8 cellular contexts compared by ENCODE assay signal in genomic region chr1:90850181-90850924, GRCh38.
DNase-seq lines count a peak whose midpoint lies in the region; ATAC-seq and TF ChIP-seq lines count a peak whose summit lies in the region.

No MANE protein-coding gene starts in this region.

- no peak for DNase-seq in OCI-LY7 (ENCODE audit: low spot score)
- DNase-seq in dorsolateral prefrontal cortex, result peak in 2 of 10 donors; percentile 30 to 44
- no peak for DNase-seq in mesendoderm
- DNase-seq in vagina (ENCODE audit: extremely low spot score in 2 of 2), result no peak

- no peak overlapping the region for H2BK5ac ChIP-seq in mesendoderm (ENCODE audit: low read length)

- POLR2A ChIA-PET in OCI-LY7 (lab: Charles Lee), result interaction anchor here (0.6 kb wide), 2 partner anchors 388 to 1496 kb away, joined by 3 to 4 read pairs; no protein-coding TSS in a partner anchor

- no peak overlapping the region for H2AK5ac ChIP-seq in mesendoderm (ENCODE audit: low read length)

- TF ChIP-seq POLR2A in vagina (IDR thresholded peaks at IDR 0.05), result no peak

- peak; percentile 6 for ATAC-seq in GM18502 (IDR thresholded peaks at IDR 0.05; ENCODE audit: poor library complexity, unreplicated experiment)
- ATAC-seq in GM19452 (IDR thresholded peaks at IDR 0.05; ENCODE audit: unreplicated experiment), result no peak
- no peak for ATAC-seq in GM21529 (IDR thresholded peaks at IDR 0.05; ENCODE audit: unreplicated experiment)

- no peaks in the 10 kb centered on the region for H3K79me1 ChIP-seq in mesendoderm (ENCODE audit: low read length)

- H2AFZ ChIP-seq in ACC112 (ENCODE audit: low read length, unreplicated experiment), result peak overlapping the region; percentile 97
- no peak overlapping the region for H2AFZ ChIP-seq in OCI-LY7 (ENCODE audit: low read length)

- no CpG with 5 or more reads among the region's 22 CpGs for WGBS in mesendoderm (ENCODE audit: extremely low coverage, insufficient coverage, low lambda C conversion rate)

- H3K56ac ChIP-seq in mesendoderm (ENCODE audit: low read length), result peak overlapping the region; percentile 87

- H3K4me3 ChIP-seq in ACC112 (ENCODE audit: low read depth, low read length), result peak overlapping the region; percentile 93
- no peak overlapping the region for H3K4me3 ChIP-seq in OCI-LY7 (ENCODE audit: low read depth, low read length, poor library complexity, severe bottlenecking)
- peak overlapping the region; percentile 48 to 92 (median 79) for H3K4me3 ChIP-seq in dorsolateral prefrontal cortex
- H3K4me3 ChIP-seq in mesendoderm (ENCODE audit: low read length), result peak overlapping the region; percentile 48
- H3K4me3 ChIP-seq in vagina, result peak overlapping the region; percentile 65 to 84

- H3K36me3 ChIP-seq in ACC112 (ENCODE audit: insufficient read depth, low read length), result no peaks in the 10 kb centered on the region
- H3K36me3 ChIP-seq in OCI-LY7 (ENCODE audit: insufficient read depth, low read length), result no peaks in the 10 kb centered on the region
- no peaks in the 10 kb centered on the region for H3K36me3 ChIP-seq in mesendoderm (ENCODE audit: control insufficient read depth, insufficient read depth, low read length)
- no peaks in the 10 kb centered on the region for H3K36me3 ChIP-seq in vagina

- H3K4me1 ChIP-seq in ACC112 (ENCODE audit: control insufficient read depth, insufficient read depth, low read length, unreplicated experiment) (peaks cover 4% of the 10 kb centered on the region), OCI-LY7 (ENCODE audit: insufficient read depth, low read length, poor library complexity, severe bottlenecking) (no peaks in the 10 kb centered on the region), mesendoderm (ENCODE audit: control insufficient read depth, low read depth, low read length) (no peaks in the 10 kb centered on the region), vagina (peaks cover 7% of the 10 kb centered on the region)

- H3K79me2 ChIP-seq in ACC112 (ENCODE audit: control insufficient read depth, insufficient read depth, low read length, unreplicated experiment), result no peaks in the 10 kb centered on the region
- H3K79me2 ChIP-seq in OCI-LY7 (ENCODE audit: insufficient read depth, low read depth, low read length), result no peaks in the 10 kb centered on the region
- H3K79me2 ChIP-seq in mesendoderm (ENCODE audit: control insufficient read depth, insufficient read depth, low read length), result no peaks in the 10 kb centered on the region

- H3K9me3 ChIP-seq in OCI-LY7 (ENCODE audit: low read length), result no peaks in the 10 kb centered on the region
- no peaks in the 10 kb centered on the region for H3K9me3 ChIP-seq in vagina

- TF ChIP-seq CTCF in OCI-LY7 (conservative IDR thresholded peaks at IDR 0.05; ENCODE audit: low read length) (no peak), dorsolateral prefrontal cortex (IDR thresholded peaks at IDR 0.05 in 54 of 56, conservative IDR thresholded peaks at IDR 0.05 in 2 of 56; ENCODE audit: low read depth in 1 of 56, partially characterized antibody in 56 of 56) (no peak), vagina (IDR thresholded peaks at IDR 0.05) (no peak)

- H2BK15ac ChIP-seq in mesendoderm (replicated peaks; ENCODE audit: low read depth), result no peak overlapping the region

- H4K5ac ChIP-seq in mesendoderm (ENCODE audit: low read length), result no peak overlapping the region

- H3K23ac ChIP-seq in mesendoderm (ENCODE audit: low read length), result no peak overlapping the region

- peak overlapping the region; percentile 52; the same call in 1 of the 2 replicates for H3K4me2 ChIP-seq in OCI-LY7 (ENCODE audit: low read length)
- peak overlapping the region; percentile 97 for H3K4me2 ChIP-seq in mesendoderm (ENCODE audit: low read length)

- H4K20me1 ChIP-seq in OCI-LY7 (ENCODE audit: insufficient read depth, low read length), result no peaks in the 10 kb centered on the region

- peak overlapping the region; percentile 76 for H3K9ac ChIP-seq in mesendoderm (ENCODE audit: low read length)

- H3K27me3 ChIP-seq in ACC112 (ENCODE audit: insufficient read depth, low read length), result no peaks in the 10 kb centered on the region; the same call in 1 of the 2 replicates
- H3K27me3 ChIP-seq in dorsolateral prefrontal cortex, result peaks cover 0 to 6% (median 0%) of the 10 kb centered on the region in 45 donors
- peaks cover 4% of the 10 kb centered on the region for H3K27me3 ChIP-seq in mesendoderm (ENCODE audit: insufficient read depth, low read length, poor library complexity)
- H3K27me3 ChIP-seq in vagina, result no peaks in the 10 kb centered on the region

- intact Hi-C loops in OCI-LY7 (cut with micrococcal nuclease; ENCODE audit: unreplicated experiment), result no loop called here
- intact Hi-C loops in dorsolateral prefrontal cortex (cut with DNase I), result loop anchor here (5.0 to 10.0 kb wide), 4 partner anchors 117 to 174 kb away; partner anchors contain the start of gene ZNF644 (in 2 of the 2)
- intact Hi-C loops in vagina (cut with DNase I), result no loop called here

- H3K9me2 ChIP-seq in OCI-LY7 (ENCODE audit: insufficient read depth, low read length), result no peaks in the 10 kb centered on the region

- no peak overlapping the region for H4K8ac ChIP-seq in mesendoderm (ENCODE audit: low read depth, low read length)

- H3K27ac ChIP-seq in ACC112 (ENCODE audit: low read depth, low read length) (no peak overlapping the region), OCI-LY7 (ENCODE audit: low read depth, low read length, poor library complexity, severe bottlenecking) (no peak overlapping the region), dorsolateral prefrontal cortex (peak overlapping the region in 15 of 59 donors; percentile 2 to 86 (median 44)), mesendoderm (ENCODE audit: low read depth, low read length) (no peak overlapping the region), vagina (peak overlapping the region; percentile 80)

- no peak overlapping the region for H3K4ac ChIP-seq in mesendoderm (ENCODE audit: low read depth, low read length)

- BruUV-seq in OCI-LY7 (replicated peaks; lab: Mats Ljungman, UMichigan), result no TSS peak

- CTCF ChIA-PET in OCI-LY7 (lab: Charles Lee; ENCODE audit: unreplicated experiment), result no interaction called here

- no peak overlapping the region for H3K18ac ChIP-seq in mesendoderm (ENCODE audit: low read length)

- no peak overlapping the region for H2BK120ac ChIP-seq in mesendoderm (ENCODE audit: low read depth, low read length)

Comparison
In these comparisons a context has a peak if more than half of its experiments do, and no peak if none do; other contexts are left out.
1. intact Hi-C loops: an anchor here in dorsolateral prefrontal cortex (5.0 to 10.0 kb wide); none called in OCI-LY7 and vagina.